In genomic region chr16:70684146-70685060, GRCh38 we compare ENCODE assay signal across 8 cellular contexts. TPM values are rescaled to one million over a fixed set of nuclear protein-coding genes. Genes with fewer than 3 reads are reported as not detected.
DNase-seq lines count a peak whose midpoint lies in the region; ATAC-seq and TF ChIP-seq lines count a peak whose summit lies in the region.
"Had no signal": no experiment of that assay in that cellular context is flagged by ENCODE, and none has a peak within 500 bp of the region (broad histone marks: within the 10 kb centered on the region; RNA-seq: fewer than 3 reads in every experiment).

No MANE protein-coding gene starts in this region.

- H3K4me3 ChIP-seq in MG63: peak overlapping the region; percentile 68
- peak overlapping the region; percentile 80 to 84 for H3K4me3 ChIP-seq in cardiac fibroblast (replicated peaks in 1 of 2; ENCODE audit: low read depth in 2 of 2, low read length in 2 of 2)
- peak overlapping the region; percentile 71 for H3K4me3 ChIP-seq in lung
- H3K4me3 ChIP-seq in thyroid gland (replicated peaks in 1 of 3): peak overlapping the region in 2 of 3 donors; percentile 54 to 61

- no peaks in the 10 kb centered on the region for H3K9me3 ChIP-seq in MG63
- no peaks in the 10 kb centered on the region for H3K9me3 ChIP-seq in lung (ENCODE audit: control insufficient read depth in 2 of 2, insufficient read depth in 1 of 2, low read length in 1 of 2)
- H3K9me3 ChIP-seq in thyroid gland: no peaks in the 10 kb centered on the region

- TF ChIP-seq POLR2A in thyroid gland (IDR thresholded peaks at IDR 0.05): no peak

- intact Hi-C loops in thyroid gland (cut with DNase I): no loop called here

- H3K27me3 ChIP-seq in MG63: no peaks in the 10 kb centered on the region
- no peaks in the 10 kb centered on the region for H3K27me3 ChIP-seq in lung (ENCODE audit: control insufficient read depth, insufficient read depth)
- H3K27me3 ChIP-seq in thyroid gland: no peaks in the 10 kb centered on the region

- no peak for TF ChIP-seq CTCF in cardiac fibroblast (IDR thresholded peaks at IDR 0.05; ENCODE audit: low read depth, low read length)
- TF ChIP-seq CTCF in lung (IDR thresholded peaks at IDR 0.05; ENCODE audit: control extremely low read depth, extremely low read depth): no peak
- no peak for TF ChIP-seq CTCF in thyroid gland (IDR thresholded peaks at IDR 0.05)

- ATAC-seq in lung (ENCODE audit: insufficient read depth, low FRiP score): no peak

- peak; percentile 47 for DNase-seq in MG63
- no peak for DNase-seq in cardiac fibroblast (ENCODE audit: low read depth in 2 of 2)
- no peak for DNase-seq in lung (ENCODE audit: low spot score)
- DNase-seq in thyroid gland: peak; percentile 38 to 45
- DNase-seq in activated T-cell treated with anti-CD3 and anti-CD28 coated beads, Interleukin-2, amount 50 U/mL, for 1 hour: no peak
- no peak for DNase-seq in glomerular visceral epithelial cell (ENCODE audit: extremely low spot score)
- no peak for DNase-seq in NCI-H1694 (lab: John Stamatoyannopoulos, UW)
- DNase-seq: MV-4-11 had no signal

- H3K4me1 ChIP-seq in lung (ENCODE audit: control insufficient read depth in 2 of 2, insufficient read depth in 2 of 2, low read length in 2 of 2) (peaks cover 17 to 57% of the 10 kb centered on the region in 2 donors), thyroid gland (peaks cover 23 to 68% of the 10 kb centered on the region in 2 donors)

- H3K27ac ChIP-seq in lung (ENCODE audit: low read depth in 1 of 2, low read length in 1 of 2) (peak overlapping the region in 1 of 2 donors; percentile 12), thyroid gland (peak overlapping the region in 2 of 3 donors; percentile 25 to 49)

- H3K36me3 ChIP-seq in MG63 (peaks cover 24% of the 10 kb centered on the region), lung (ENCODE audit: control insufficient read depth in 2 of 2, insufficient read depth in 2 of 2, low read length in 2 of 2) (peaks cover 0 to 10% of the 10 kb centered on the region in 2 donors), thyroid gland (peaks cover 4 to 11% of the 10 kb centered on the region in 2 donors)

- 45 to 74% methylated on average over 14 of the region's 14 CpGs for WGBS in lung, 2 donors
- 40 to 61% methylated on average over 3 to 5 of the region's 14 CpGs for WGBS in thyroid gland, 2 donors

RNA-seq across cellular contexts. Expression of gene MTSS2, which starts 1.4 kb away (rescaled TPM):
- total RNA-seq in MG63 (2014; rRNA removed; shearing (Covaris generic); ENCODE audit: low replicate concordance): 13.6 and 52.0 TPM in 2 replicates
- total RNA-seq in lung (10 to 100 TPM; 72.5 to 91.3 TPM), thyroid gland (10 to 100 TPM; 11.3 to 39.8 (median 26.7) TPM)
- polyA plus RNA-seq in lung: 10 to 100 TPM; 40.6 to 74.0 TPM

RNA-seq across cellular contexts. Expression of gene IL34, which starts 38.0 kb away (rescaled TPM):
- 1.4 and 2.2 TPM in 2 replicates for total RNA-seq in MG63 (2014; rRNA removed; shearing (Covaris generic); ENCODE audit: low replicate concordance)
- total RNA-seq in lung: 10 to 100 TPM; 11.6 to 13.0 TPM
- 1 to 10 TPM; 1.5 to 2.7 TPM for polyA plus RNA-seq in lung
- 1 to 10 TPM; 3.5 to 9.6 (median 5.0) TPM for total RNA-seq in thyroid gland

Comparison
In these comparisons a context has a peak if more than half of its experiments do, and no peak if none do; other contexts are left out.
1. DNase-seq: peak in MG63 (single experiment) and thyroid gland (2 of 2); none in cardiac fibroblast (0 of 2), lung (single experiment), activated T-cell treated with anti-CD3 and anti-CD28 coated beads, Interleukin-2, amount 50 U/mL, for 1 hour (single experiment), glomerular visceral epithelial cell (single experiment) and NCI-H1694 (single experiment).
2. Peak in every context shown above with its lines, with median percentiles within 50 percentile points of each other: H3K4me3 ChIP-seq.